26 cellular contexts compared by ENCODE assay signal in the genomic region with DNA sequence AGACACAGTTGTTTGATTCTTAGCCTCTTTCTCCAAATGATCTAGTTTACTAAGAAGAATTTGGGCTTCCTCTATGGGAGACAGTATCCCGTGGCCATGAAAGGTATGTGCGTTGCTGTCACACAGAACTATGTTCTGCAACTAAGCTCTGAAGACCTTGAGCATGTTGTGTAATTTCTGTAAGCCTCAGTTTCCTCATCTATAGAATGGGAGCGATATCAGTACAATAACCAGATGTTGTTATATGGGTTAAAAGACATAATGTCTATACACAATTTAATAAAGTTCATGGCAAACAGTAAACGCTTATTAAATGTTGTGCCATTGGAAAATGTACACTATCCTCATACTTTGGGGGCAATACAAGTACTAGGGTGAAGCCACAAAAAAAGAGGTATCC.
"Had no signal": no experiment of that assay in that cellular context is flagged by ENCODE, and none has a peak within 500 bp of the region (broad histone marks: within the 10 kb centered on the region; RNA-seq: fewer than 3 reads in every experiment).

No MANE protein-coding gene starts in this region.

- H3K27ac ChIP-seq: left ventricle myocardium inferior, ovary, prostate gland, spleen, stomach, suprapubic skin, tibial nerve, uterus had no signal

- DNase-seq: hypothalamus; immature natural killer cell; kidney; left ventricle myocardium inferior; mesendoderm; midbrain; mucosa of descending colon; naive thymus-derived CD4-positive, alpha-beta T cell; ovary; retina; right cardiac atrium; sigmoid colon; small intestine; spleen; stimulated activated CD4-positive, alpha-beta T cell treated with anti-CD3 and anti-CD28 coated beads, Interleukin-4, amount 100 ng/mL, for 24 hours; stimulated activated naive CD4-positive, alpha-beta T cell; stomach; uterus had no signal

- H3K36me3 ChIP-seq: left ventricle myocardium inferior, ovary, prostate gland, sigmoid colon, stomach, suprapubic skin, tibial nerve, uterus had no signal

- H3K9me3 Mint-ChIP-seq: immature natural killer cell; natural killer cell treated with Interleukin-12 subunit alpha and Interleukin-12 subunit beta and Interleukin-15 and Interleukin-18, amount 100 ng/mL, for 72 hours; stimulated activated effector memory CD8-positive, alpha-beta T cell treated with anti-CD3 and anti-CD28 coated beads, Interleukin-12 subunit alpha, Interleukin-12 subunit beta, amount 100 ng/mL, for 72 hours; type B pancreatic cell had no signal

- H3K4me1 ChIP-seq: prostate gland, uterus had no signal

- FAIRE-seq: islet of Langerhans, kidney, small intestine had no signal

- H3K4me3 ChIP-seq: left ventricle myocardium inferior, lung, mucosa of descending colon, ovary, prostate gland, sigmoid colon, spleen, stomach, suprapubic skin, tibial nerve, uterus had no signal

- H3K9me3 ChIP-seq: left ventricle myocardium inferior, mucosa of descending colon, ovary, prostate gland, sigmoid colon, spleen, stomach, suprapubic skin, tibial nerve, uterus had no signal

- H3K27me3 ChIP-seq: ovary, sigmoid colon, spleen, stomach, suprapubic skin, tibial nerve, uterus had no signal

- ATAC-seq: mucosa of descending colon; naive thymus-derived CD4-positive, alpha-beta T cell; natural killer cell treated with Interleukin-12 subunit alpha and Interleukin-12 subunit beta and Interleukin-15 and Interleukin-18, amount 100 ng/mL, for 72 hours; right cardiac atrium; stimulated activated effector memory CD8-positive, alpha-beta T cell treated with anti-CD3 and anti-CD28 coated beads, Interleukin-12 subunit alpha, Interleukin-12 subunit beta, amount 100 ng/mL, for 72 hours had no signal

- H3K4me3 Mint-ChIP-seq: immature natural killer cell; naive thymus-derived CD4-positive, alpha-beta T cell; natural killer cell treated with Interleukin-12 subunit alpha and Interleukin-12 subunit beta and Interleukin-15 and Interleukin-18, amount 100 ng/mL, for 72 hours; stimulated activated effector memory CD8-positive, alpha-beta T cell treated with anti-CD3 and anti-CD28 coated beads, Interleukin-12 subunit alpha, Interleukin-12 subunit beta, amount 100 ng/mL, for 72 hours; type B pancreatic cell had no signal

- H3K27ac Mint-ChIP-seq: immature natural killer cell; stimulated activated effector memory CD8-positive, alpha-beta T cell treated with anti-CD3 and anti-CD28 coated beads, Interleukin-12 subunit alpha, Interleukin-12 subunit beta, amount 100 ng/mL, for 72 hours; type B pancreatic cell had no signal

- H3K27me3 Mint-ChIP-seq: naive thymus-derived CD4-positive, alpha-beta T cell; natural killer cell treated with Interleukin-12 subunit alpha and Interleukin-12 subunit beta and Interleukin-15 and Interleukin-18, amount 100 ng/mL, for 72 hours; type B pancreatic cell had no signal

- H3K36me3 Mint-ChIP-seq: stimulated activated effector memory CD8-positive, alpha-beta T cell treated with anti-CD3 and anti-CD28 coated beads, Interleukin-12 subunit alpha, Interleukin-12 subunit beta, amount 100 ng/mL, for 72 hours; type B pancreatic cell had no signal
